Comparison of ENCODE assay signal across 10 cellular contexts in the genomic region with DNA sequence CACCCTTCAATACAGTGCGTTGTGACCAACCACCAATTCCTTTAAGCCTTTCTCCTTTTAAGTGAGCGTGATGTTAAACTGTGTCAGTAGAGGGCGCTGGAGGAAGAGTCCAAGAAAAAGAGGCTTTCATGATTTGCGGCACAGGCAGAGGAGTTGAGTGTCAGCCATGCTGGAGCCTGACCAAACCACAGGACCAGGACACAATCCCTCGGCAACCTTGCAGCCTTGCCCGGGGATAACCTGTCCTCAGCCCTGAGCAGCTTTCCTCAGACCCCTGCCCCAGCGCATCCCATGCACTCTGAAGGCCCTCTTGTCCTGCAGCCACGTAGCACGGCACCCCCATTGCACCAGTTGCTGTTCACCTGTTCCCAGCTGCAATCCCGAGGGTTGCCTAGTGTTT. TPM values are rescaled to one million over a fixed set of nuclear protein-coding genes. Genes with fewer than 3 reads are reported as not detected.
DNase-seq lines count a peak whose midpoint lies in the region; TF ChIP-seq lines count a peak whose summit lies in the region.
"Had no signal": no experiment of that assay in that cellular context is flagged by ENCODE, and none has a peak within 500 bp of the region (broad histone marks: within the 10 kb centered on the region; RNA-seq: fewer than 3 reads in every experiment).

No MANE protein-coding gene starts in this region.

- H3K36me3 Mint-ChIP-seq in mesothelial cell of epicardium, result no peaks in the 10 kb centered on the region
- no peaks in the 10 kb centered on the region for H3K36me3 Mint-ChIP-seq in activated T-helper 1 cell treated with anti-CD3 and anti-CD28 coated beads, Interleukin-12 subunit alpha, Interleukin-12 subunit beta, Interleukin-2, Interleukin-4 antibody, amounts not matched to agents 30 ng/mL and 10 ng/mL and 1 ng/mL, durations not matched to agents 14 hours and 24 hours and 36 hours (ENCODE audit: low read depth)
- H3K36me3 Mint-ChIP-seq: activated naive CD4-positive, alpha-beta T cell treated with anti-CD3 and anti-CD28 coated beads, Interleukin-2, amount 50 U/mL, for 24 hours had no signal

- H3K4me3 ChIP-seq in GM06990 (replicated peaks; ENCODE audit: low read depth, low read length) (no peak overlapping the region), HEK293 (ENCODE audit: low read depth, low read length) (no peak overlapping the region)
- H3K4me3 ChIP-seq: heart right ventricle had no signal

- intact Hi-C loops in activated T-helper 1 cell treated with anti-CD3 and anti-CD28 coated beads, Interleukin-12 subunit alpha, Interleukin-12 subunit beta, Interleukin-2, Interleukin-4 antibody, amounts not matched to agents 30 ng/mL and 10 ng/mL and 1 ng/mL, durations not matched to agents 14 hours and 24 hours and 36 hours (cut with micrococcal nuclease), result loop anchor here (2.0 kb wide), 1 partner anchor 32 kb away; no protein-coding TSS in a partner anchor

- DNase-seq in GM06990 (ENCODE audit: extremely low read depth, insufficient read length), result peak; percentile 29
- peak; percentile 4 for DNase-seq in SK-N-DZ (ENCODE audit: low spot score)
- DNase-seq in mesothelial cell of epicardium (ENCODE audit: low spot score in 2 of 2, unreplicated experiment in 2 of 2), result no peak
- no peak for DNase-seq in NCI-H2029 (lab: John Stamatoyannopoulos, UW)
- no peak for DNase-seq in NCI-H2196 (lab: John Stamatoyannopoulos, UW; ENCODE audit: unreplicated experiment)
- DNase-seq in activated T-helper 1 cell treated with anti-CD3 and anti-CD28 coated beads, Interleukin-12 subunit alpha, Interleukin-12 subunit beta, Interleukin-2, Interleukin-4 antibody, amounts not matched to agents 30 ng/mL and 10 ng/mL and 1 ng/mL, durations not matched to agents 14 hours and 24 hours and 36 hours (ENCODE audit: low spot score), result no peak
- DNase-seq: heart right ventricle; stimulated activated CD4-positive, alpha-beta T cell treated with anti-CD3 and anti-CD28 coated beads, Interleukin-12 subunit alpha, Interleukin-12 subunit beta, amount 100 ng/mL, for 4 hours had no signal

- CTCF ChIA-PET in HEK293 (lab: Yijun Ruan, JAX), result interaction anchor here (0.6 to 1.5 kb wide), 4 partner anchors 14 to 941 kb away, joined by 3 to 6 read pairs (median 4); no protein-coding TSS in a partner anchor

- no peaks in the 10 kb centered on the region for H3K36me3 ChIP-seq in GM06990 (ENCODE audit: control insufficient read depth, insufficient read depth, low read length)
- no peaks in the 10 kb centered on the region for H3K36me3 ChIP-seq in HEK293 (ENCODE audit: control insufficient read depth in 2 of 2, insufficient read depth in 1 of 2, low read length in 2 of 2)
- H3K36me3 ChIP-seq: heart right ventricle had no signal

- TF ChIP-seq CTCF in GM06990 (IDR thresholded peaks at IDR 0.05; ENCODE audit: insufficient read depth, low read length, poor library complexity, severe bottlenecking) (peak; percentile 54), HEK293 (tag by site-specific recombination; IDR thresholded peaks at IDR 0.05) (no peak), mesothelial cell of epicardium (IDR thresholded peaks at IDR 0.05; ENCODE audit: unreplicated experiment) (peak; percentile 20)

- H3K27me3 Mint-ChIP-seq in mesothelial cell of epicardium (ENCODE audit: low read depth), result no peaks in the 10 kb centered on the region
- H3K27me3 Mint-ChIP-seq in activated T-helper 1 cell treated with anti-CD3 and anti-CD28 coated beads, Interleukin-12 subunit alpha, Interleukin-12 subunit beta, Interleukin-2, Interleukin-4 antibody, amounts not matched to agents 30 ng/mL and 10 ng/mL and 1 ng/mL, durations not matched to agents 14 hours and 24 hours and 36 hours (ENCODE audit: insufficient read depth), result peaks cover 5% of the 10 kb centered on the region

- POLR2A ChIA-PET in HEK293 (lab: Yijun Ruan, JAX), result no interaction called here

- no peaks in the 10 kb centered on the region for H3K27me3 ChIP-seq in GM06990 (replicated peaks; ENCODE audit: control insufficient read depth, insufficient read depth, low read length)

- no peak overlapping the region for H3K27ac Mint-ChIP-seq in mesothelial cell of epicardium
- H3K27ac Mint-ChIP-seq in activated T-helper 1 cell treated with anti-CD3 and anti-CD28 coated beads, Interleukin-12 subunit alpha, Interleukin-12 subunit beta, Interleukin-2, Interleukin-4 antibody, amounts not matched to agents 30 ng/mL and 10 ng/mL and 1 ng/mL, durations not matched to agents 14 hours and 24 hours and 36 hours, result no peak overlapping the region
- H3K27ac Mint-ChIP-seq: activated naive CD4-positive, alpha-beta T cell treated with anti-CD3 and anti-CD28 coated beads, Interleukin-2, amount 50 U/mL, for 24 hours had no signal

- no peaks in the 10 kb centered on the region for H3K4me1 Mint-ChIP-seq in mesothelial cell of epicardium
- H3K4me1 Mint-ChIP-seq in activated T-helper 1 cell treated with anti-CD3 and anti-CD28 coated beads, Interleukin-12 subunit alpha, Interleukin-12 subunit beta, Interleukin-2, Interleukin-4 antibody, amounts not matched to agents 30 ng/mL and 10 ng/mL and 1 ng/mL, durations not matched to agents 14 hours and 24 hours and 36 hours (ENCODE audit: low read depth), result peaks cover 4% of the 10 kb centered on the region
- H3K4me1 Mint-ChIP-seq: activated naive CD4-positive, alpha-beta T cell treated with anti-CD3 and anti-CD28 coated beads, Interleukin-2, amount 50 U/mL, for 24 hours had no signal

- H3K27ac ChIP-seq in HEK293 (ENCODE audit: extremely low read depth, low read depth, low read length), result no peak overlapping the region
- H3K27ac ChIP-seq: heart right ventricle had no signal

- peaks cover 3% of the 10 kb centered on the region for H3K9me3 Mint-ChIP-seq in mesothelial cell of epicardium
- H3K9me3 Mint-ChIP-seq in activated T-helper 1 cell treated with anti-CD3 and anti-CD28 coated beads, Interleukin-12 subunit alpha, Interleukin-12 subunit beta, Interleukin-2, Interleukin-4 antibody, amounts not matched to agents 30 ng/mL and 10 ng/mL and 1 ng/mL, durations not matched to agents 14 hours and 24 hours and 36 hours, result no peaks in the 10 kb centered on the region
- H3K9me3 Mint-ChIP-seq: activated naive CD4-positive, alpha-beta T cell treated with anti-CD3 and anti-CD28 coated beads, Interleukin-2, amount 50 U/mL, for 24 hours had no signal

- no peaks in the 10 kb centered on the region for H3K9me3 ChIP-seq in HEK293 (ENCODE audit: control insufficient read depth, insufficient read depth, low read depth, low read length)

- H3K4me3 Mint-ChIP-seq in mesothelial cell of epicardium, result no peak overlapping the region
- H3K4me3 Mint-ChIP-seq in activated T-helper 1 cell treated with anti-CD3 and anti-CD28 coated beads, Interleukin-12 subunit alpha, Interleukin-12 subunit beta, Interleukin-2, Interleukin-4 antibody, amounts not matched to agents 30 ng/mL and 10 ng/mL and 1 ng/mL, durations not matched to agents 14 hours and 24 hours and 36 hours, result no peak overlapping the region
- H3K4me3 Mint-ChIP-seq: activated naive CD4-positive, alpha-beta T cell treated with anti-CD3 and anti-CD28 coated beads, Interleukin-2, amount 50 U/mL, for 24 hours had no signal

- no peaks in the 10 kb centered on the region for H3K4me1 ChIP-seq in HEK293 (ENCODE audit: control insufficient read depth, insufficient read depth, low read length)
- H3K4me1 ChIP-seq: heart right ventricle had no signal

TF ChIP-seq in HEK293, 187 proteins besides CTCF, POLR2A, EP300 and RAD21:
- TF ChIP-seq ZBTB8A (tag by site-specific recombination; IDR thresholded peaks at IDR 0.05) (no peak), ZNF654 (tag by site-specific recombination; IDR thresholded peaks at IDR 0.05; ENCODE audit: low read depth) (peak; percentile 26), SCRT2 (tag by site-specific recombination; IDR thresholded peaks at IDR 0.05) (0 out of 2 replicates have a peak, but pooled peaks have one; percentile 12)
TF ChIP-seq in HEK293: peak in this region for 2.

RNA-seq across cellular contexts. Expression of a gene that starts 53.5 kb away (rescaled TPM):
- polyA plus RNA-seq in SK-N-DZ (2014; cell fraction: cytosol; rRNA removed), result not detected in 2 replicates
- polyA plus RNA-seq in SK-N-DZ (2014; cell fraction: nucleus; rRNA removed), result not detected in 2 replicates
- total RNA-seq in mesothelial cell of epicardium, result not detected in 3 replicates
- total RNA-seq in activated T-helper 1 cell treated with anti-CD3 and anti-CD28 coated beads, Interleukin-12 subunit alpha, Interleukin-12 subunit beta, Interleukin-2, Interleukin-4 antibody, amounts not matched to agents 30 ng/mL and 10 ng/mL and 1 ng/mL, durations not matched to agents 14 hours and 24 hours and 36 hours, result not detected in 2 replicates
- total RNA-seq: heart right ventricle had no signal
- polyA plus RNA-seq: heart right ventricle had no signal

Comparison
In these comparisons a context has a peak if more than half of its experiments do, and no peak if none do; other contexts are left out.
1. DNase-seq: peak in GM06990 (single experiment) and SK-N-DZ (single experiment); none in mesothelial cell of epicardium (0 of 2), NCI-H2029 (single experiment), NCI-H2196 (single experiment) and activated T-helper 1 cell treated with anti-CD3 and anti-CD28 coated beads, Interleukin-12 subunit alpha, Interleukin-12 subunit beta, Interleukin-2, Interleukin-4 antibody, amounts not matched to agents 30 ng/mL and 10 ng/mL and 1 ng/mL, durations not matched to agents 14 hours and 24 hours and 36 hours (single experiment).